Comparison of ENCODE assay signal across 7 cellular contexts in the genomic region with DNA sequence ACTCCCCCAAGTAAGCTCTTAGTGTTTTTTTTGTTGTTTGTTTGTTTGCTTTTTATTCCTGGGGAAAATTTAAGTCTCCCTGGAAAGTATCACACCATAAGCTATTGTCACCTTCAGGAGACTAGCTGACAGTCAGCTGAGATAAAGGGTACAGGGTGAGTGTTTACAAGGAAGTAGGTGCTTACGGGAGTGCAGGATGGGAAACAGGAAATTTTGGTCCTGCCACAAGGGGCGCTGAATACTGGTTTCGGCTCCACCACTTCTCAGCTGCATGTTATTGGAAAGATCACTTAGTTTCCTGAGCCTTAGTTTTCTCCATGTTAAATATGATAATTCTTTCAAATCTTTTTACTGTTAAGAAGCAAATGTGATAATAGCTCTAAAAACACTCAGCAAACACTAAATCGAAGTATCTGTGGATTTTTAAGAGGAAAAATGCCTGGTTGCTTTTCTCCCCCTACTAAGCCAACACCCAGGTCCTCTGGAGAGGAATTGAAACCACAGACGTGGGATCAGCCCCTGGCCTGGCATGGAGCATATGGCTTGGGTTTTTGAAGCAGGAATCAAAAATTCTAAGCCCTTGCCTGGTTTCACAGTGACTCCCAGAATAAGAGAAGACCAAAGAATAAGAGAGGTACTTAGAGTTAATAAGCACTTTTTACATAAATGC.
A peak's percentile ranks its signal among the peaks of the same experiment; 100 is the strongest.
DNase-seq lines count a peak whose midpoint lies in the region; ATAC-seq and TF ChIP-seq lines count a peak whose summit lies in the region.

No MANE protein-coding gene starts in this region.

- H3K27ac ChIP-seq in testis: no peak overlapping the region
- H3K27ac ChIP-seq in sigmoid colon: no peak overlapping the region

- no peak for TF ChIP-seq POLR2A in testis (IDR thresholded peaks at IDR 0.05)
- TF ChIP-seq POLR2A in sigmoid colon (IDR thresholded peaks at IDR 0.05): no peak

- H3K4me1 ChIP-seq in testis (no peaks in the 10 kb centered on the region), sigmoid colon (no peaks in the 10 kb centered on the region)

- H3K36me3 ChIP-seq in testis (ENCODE audit: low read depth, missing control alignments): no peaks in the 10 kb centered on the region
- no peaks in the 10 kb centered on the region for H3K36me3 ChIP-seq in sigmoid colon

- H3K27me3 ChIP-seq in testis: no peaks in the 10 kb centered on the region
- H3K27me3 ChIP-seq in sigmoid colon: no peaks in the 10 kb centered on the region

- H3K4me3 ChIP-seq in astrocyte of the spinal cord (ENCODE audit: low read depth, low read length): no peak overlapping the region
- H3K4me3 ChIP-seq in testis: no peak overlapping the region
- no peak overlapping the region for H3K4me3 ChIP-seq in sigmoid colon

- TF ChIP-seq CTCF in astrocyte of the spinal cord (IDR thresholded peaks at IDR 0.05; ENCODE audit: low read depth, low read length) (peak; percentile 76), testis (IDR thresholded peaks at IDR 0.05) (peak in 2 of 3 experiments; percentile 27 to 38), sigmoid colon (IDR thresholded peaks at IDR 0.05) (peak in 1 of 4 experiments; percentile 16)

- intact Hi-C loops in testis (cut with DNase I; ENCODE audit: low total_unique reads) (no loop called here), sigmoid colon (cut with DNase I) (no loop called here)

- peak; percentile 8 for DNase-seq in G401 (ENCODE audit: low spot score)
- DNase-seq in NOMO-1 treated with DMSO at 0.1 percent for 48 hours (lab: John Stamatoyannopoulos, UW; ENCODE audit: unreplicated experiment): peak; percentile 33
- peak; percentile 35 for DNase-seq in astrocyte of the spinal cord (ENCODE audit: low read depth, low spot score)
- peak; percentile 73 for DNase-seq in iPS-NIHi11 (ENCODE audit: low spot score)
- peak; percentile 51 for DNase-seq in testis
- DNase-seq in sigmoid colon: no peak

- peak; percentile 58 for ATAC-seq in HG03039 (IDR thresholded peaks at IDR 0.05; ENCODE audit: unreplicated experiment)

- H3K9me3 ChIP-seq in testis (no peaks in the 10 kb centered on the region), sigmoid colon (no peaks in the 10 kb centered on the region)

- WGBS in testis, 2 donors: 24 to 33% methylated on average over 5 of the region's 5 CpGs
- 3 to 18% methylated on average over 5 of the region's 5 CpGs for WGBS in sigmoid colon, 2 donors

- TF ChIP-seq EP300 in sigmoid colon (IDR thresholded peaks at IDR 0.05): no peak

- in situ Hi-C loops in G401 (cut with HindIII; ENCODE audit: low sequenced_read_pairs): no loop called here
- in situ Hi-C loops in astrocyte of the spinal cord (cut with HindIII; ENCODE audit: low sequenced_read_pairs): no loop called here
